In the genomic region with DNA sequence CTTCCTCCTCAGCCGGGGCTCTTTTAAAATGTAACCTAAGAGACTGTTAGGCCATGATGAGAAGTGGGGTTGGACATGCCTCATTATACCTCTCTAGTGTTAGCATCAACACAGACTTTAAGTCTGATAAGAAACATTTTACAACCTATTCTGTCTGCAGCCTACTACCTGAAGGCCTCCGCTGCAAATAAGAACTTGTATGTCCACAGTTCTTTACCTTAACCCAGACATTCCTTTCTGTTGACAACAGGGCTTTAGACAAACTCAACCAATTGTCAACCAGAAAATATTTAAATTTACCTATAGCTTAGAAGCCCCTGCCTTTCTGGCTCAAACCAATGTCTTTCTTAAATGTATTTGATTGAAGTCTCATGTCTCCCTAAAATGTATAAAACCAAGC, we compare ENCODE assay signal across 24 cellular contexts.
DNase-seq lines count a peak whose midpoint lies in the region; TF ChIP-seq lines count a peak whose summit lies in the region.
"Had no signal": no experiment of that assay in that cellular context is flagged by ENCODE, and none has a peak within 500 bp of the region (broad histone marks: within the 10 kb centered on the region; RNA-seq: fewer than 3 reads in every experiment).

No MANE protein-coding gene starts in this region.

- H4K20me1 ChIP-seq in neural progenitor cell (ENCODE audit: low read depth) = no peaks in the 10 kb centered on the region

- TF ChIP-seq CTCF in MCF 10A (IDR thresholded peaks at IDR 0.05; ENCODE audit: unreplicated experiment) (no peak), breast epithelium (IDR thresholded peaks at IDR 0.05) (no peak), neural progenitor cell (IDR thresholded peaks at IDR 0.05) (no peak)

- POLR2A ChIA-PET in MCF 10A (lab: Yijun Ruan, JAX) = no interaction called here

- no peaks in the 10 kb centered on the region for H3K36me3 ChIP-seq in breast epithelium
- H3K36me3 ChIP-seq in neural progenitor cell = no peaks in the 10 kb centered on the region
- H3K36me3 ChIP-seq: HAP-1, Peyer's patch, SJCRH30 had no signal

- H3K4me3 Mint-ChIP-seq in MCF 10A (ENCODE audit: unreplicated experiment) = no peak overlapping the region
- no peak overlapping the region for H3K4me3 Mint-ChIP-seq in neural progenitor cell
- H3K4me3 Mint-ChIP-seq: CD8-positive, alpha-beta memory T cell; GM23338 had no signal

- BruUV-seq in MCF 10A (replicated peaks; lab: Mats Ljungman, UMichigan) = no TSS peak

- DNase-seq in MCF 10A (ENCODE audit: unreplicated experiment) (no peak), breast epithelium (ENCODE audit: low spot score in 2 of 2) (no peak), epithelial cell of prostate (ENCODE audit: low read depth, low spot score) (no peak), neural progenitor cell (ENCODE audit: low spot score) (no peak), foreskin melanocyte (no peak), activated gamma-delta T cell treated with Interleukin-2 at 50 U/mL for 16 hours (no peak), AG08395 (ENCODE audit: low spot score) (no peak), NCI-H226 (no peak)
- DNase-seq: CD8-positive, alpha-beta memory T cell; GDM1; MM.1S; NCI-H1105; NCI-H146; NCI-H2081; NCI-H2171; NCI-H524 treated with DMSO at 0.1 percent for 48 hours; NCI-H82; Peyer's patch; SJCRH30 had no signal

- H3K27me3 Mint-ChIP-seq in MCF 10A (ENCODE audit: insufficient read depth, unreplicated experiment) (no peaks in the 10 kb centered on the region), neural progenitor cell (ENCODE audit: insufficient read depth, low read depth) (peaks cover 2% of the 10 kb centered on the region)
- H3K27me3 Mint-ChIP-seq: CD8-positive, alpha-beta memory T cell had no signal

- H3K9ac ChIP-seq in neural progenitor cell = no peak overlapping the region

- H3K79me2 ChIP-seq in neural progenitor cell (ENCODE audit: low read depth) = no peaks in the 10 kb centered on the region

- no peak overlapping the region for H3K4me2 ChIP-seq in neural progenitor cell
- H3K4me2 ChIP-seq: GM23338 had no signal

- H3K4me3 ChIP-seq in breast epithelium (no peak overlapping the region), neural progenitor cell (no peak overlapping the region)
- H3K4me3 ChIP-seq: GM23338, HAP-1, K562, Peyer's patch, SJCRH30 had no signal

- intact Hi-C loops in MCF 10A (cut with micrococcal nuclease) = no loop called here
- intact Hi-C loops in breast epithelium (cut with DNase I; ENCODE audit: low total_unique reads) = no loop called here

- CTCF ChIA-PET in MCF 10A (lab: Yijun Ruan, JAX) = interaction anchor here (0.7 kb wide), 1 partner anchor 326 kb away, joined by 3 read pairs; no protein-coding TSS in a partner anchor

- peaks cover 15% of the 10 kb centered on the region for H3K9me3 Mint-ChIP-seq in MCF 10A (ENCODE audit: unreplicated experiment)
- peaks cover 20% of the 10 kb centered on the region for H3K9me3 Mint-ChIP-seq in neural progenitor cell

- H3K27ac ChIP-seq in breast epithelium = no peak overlapping the region
- peak overlapping the region; percentile 30 for H3K27ac ChIP-seq in epithelial cell of prostate
- no peak overlapping the region for H3K27ac ChIP-seq in neural progenitor cell
- H3K27ac ChIP-seq: 22Rv1, C4-2B, Peyer's patch, SJCRH30 had no signal

- H3K4me1 Mint-ChIP-seq in MCF 10A (ENCODE audit: insufficient read depth, unreplicated experiment) (peaks cover 12% of the 10 kb centered on the region), neural progenitor cell (no peaks in the 10 kb centered on the region)
- H3K4me1 Mint-ChIP-seq: CD8-positive, alpha-beta memory T cell had no signal

- H3F3A ChIP-seq in neural progenitor cell (ENCODE audit: low read depth) = no peaks in the 10 kb centered on the region

- no peaks in the 10 kb centered on the region for H3K4me1 ChIP-seq in breast epithelium
- peaks cover 6% of the 10 kb centered on the region for H3K4me1 ChIP-seq in neural progenitor cell
- H3K4me1 ChIP-seq: HAP-1, Peyer's patch, SJCRH30 had no signal

- H3K36me3 Mint-ChIP-seq in MCF 10A (ENCODE audit: insufficient read depth, unreplicated experiment) = no peaks in the 10 kb centered on the region
- peaks cover 2% of the 10 kb centered on the region for H3K36me3 Mint-ChIP-seq in neural progenitor cell
- H3K36me3 Mint-ChIP-seq: CD8-positive, alpha-beta memory T cell had no signal

- peak overlapping the region; percentile 36 for H3K27ac Mint-ChIP-seq in MCF 10A (ENCODE audit: low read depth, unreplicated experiment)
- peak overlapping the region; percentile 17 for H3K27ac Mint-ChIP-seq in neural progenitor cell
- H3K27ac Mint-ChIP-seq: CD8-positive, alpha-beta memory T cell; GM23338 had no signal

- H3K27me3 ChIP-seq in breast epithelium = no peaks in the 10 kb centered on the region
- no peaks in the 10 kb centered on the region for H3K27me3 ChIP-seq in neural progenitor cell
- H3K27me3 ChIP-seq: Peyer's patch, SJCRH30 had no signal

- TF ChIP-seq POLR2A in breast epithelium (IDR thresholded peaks at IDR 0.05) = no peak

- no peak overlapping the region for H2AFZ ChIP-seq in neural progenitor cell (replicated peaks)

- H3K9me3 ChIP-seq in breast epithelium (no peaks in the 10 kb centered on the region), neural progenitor cell (ENCODE audit: low read depth) (no peaks in the 10 kb centered on the region)
- H3K9me3 ChIP-seq: HAP-1, Peyer's patch, SJCRH30 had no signal
